2 cellular contexts compared by ENCODE assay signal in genomic region chrX:13703589-13703988, GRCh38.
TF ChIP-seq lines count a peak whose summit lies in the region.

No MANE protein-coding gene starts in this region.

TF ChIP-seq in SK-N-SH, 30 proteins besides CTCF, POLR2A, EP300 and RAD21:
- TF ChIP-seq, protein P1, sequence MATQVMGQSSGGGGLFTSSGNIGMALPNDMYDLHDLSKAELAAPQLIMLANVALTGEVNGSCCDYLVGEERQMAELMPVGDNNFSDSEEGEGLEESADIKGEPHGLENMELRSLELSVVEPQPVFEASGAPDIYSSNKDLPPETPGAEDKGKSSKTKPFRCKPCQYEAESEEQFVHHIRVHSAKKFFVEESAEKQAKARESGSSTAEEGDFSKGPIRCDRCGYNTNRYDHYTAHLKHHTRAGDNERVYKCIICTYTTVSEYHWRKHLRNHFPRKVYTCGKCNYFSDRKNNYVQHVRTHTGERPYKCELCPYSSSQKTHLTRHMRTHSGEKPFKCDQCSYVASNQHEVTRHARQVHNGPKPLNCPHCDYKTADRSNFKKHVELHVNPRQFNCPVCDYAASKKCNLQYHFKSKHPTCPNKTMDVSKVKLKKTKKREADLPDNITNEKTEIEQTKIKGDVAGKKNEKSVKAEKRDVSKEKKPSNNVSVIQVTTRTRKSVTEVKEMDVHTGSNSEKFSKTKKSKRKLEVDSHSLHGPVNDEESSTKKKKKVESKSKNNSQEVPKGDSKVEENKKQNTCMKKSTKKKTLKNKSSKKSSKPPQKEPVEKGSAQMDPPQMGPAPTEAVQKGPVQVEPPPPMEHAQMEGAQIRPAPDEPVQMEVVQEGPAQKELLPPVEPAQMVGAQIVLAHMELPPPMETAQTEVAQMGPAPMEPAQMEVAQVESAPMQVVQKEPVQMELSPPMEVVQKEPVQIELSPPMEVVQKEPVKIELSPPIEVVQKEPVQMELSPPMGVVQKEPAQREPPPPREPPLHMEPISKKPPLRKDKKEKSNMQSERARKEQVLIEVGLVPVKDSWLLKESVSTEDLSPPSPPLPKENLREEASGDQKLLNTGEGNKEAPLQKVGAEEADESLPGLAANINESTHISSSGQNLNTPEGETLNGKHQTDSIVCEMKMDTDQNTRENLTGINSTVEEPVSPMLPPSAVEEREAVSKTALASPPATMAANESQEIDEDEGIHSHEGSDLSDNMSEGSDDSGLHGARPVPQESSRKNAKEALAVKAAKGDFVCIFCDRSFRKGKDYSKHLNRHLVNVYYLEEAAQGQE (IDR thresholded peaks at IDR 0.05; ENCODE audit: low read depth, low read length), result no peak
- TF ChIP-seq ELF1 (IDR thresholded peaks at IDR 0.05) (no peak), EZH2phosphoT487 (IDR thresholded peaks at IDR 0.05; ENCODE audit: borderline replicate concordance, low read depth) (no peak), FOXM1 (IDR thresholded peaks at IDR 0.05; ENCODE audit: low read depth) (no peak), TCF12 (IDR thresholded peaks at IDR 0.05) (no peak)
- TF ChIP-seq, protein P2, sequence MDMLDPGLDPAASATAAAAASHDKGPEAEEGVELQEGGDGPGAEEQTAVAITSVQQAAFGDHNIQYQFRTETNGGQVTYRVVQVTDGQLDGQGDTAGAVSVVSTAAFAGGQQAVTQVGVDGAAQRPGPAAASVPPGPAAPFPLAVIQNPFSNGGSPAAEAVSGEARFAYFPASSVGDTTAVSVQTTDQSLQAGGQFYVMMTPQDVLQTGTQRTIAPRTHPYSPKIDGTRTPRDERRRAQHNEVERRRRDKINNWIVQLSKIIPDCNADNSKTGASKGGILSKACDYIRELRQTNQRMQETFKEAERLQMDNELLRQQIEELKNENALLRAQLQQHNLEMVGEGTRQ (IDR thresholded peaks at IDR 0.05; ENCODE audit: borderline replicate concordance, low read depth, low read length), result no peak
- TF ChIP-seq, protein P3, sequence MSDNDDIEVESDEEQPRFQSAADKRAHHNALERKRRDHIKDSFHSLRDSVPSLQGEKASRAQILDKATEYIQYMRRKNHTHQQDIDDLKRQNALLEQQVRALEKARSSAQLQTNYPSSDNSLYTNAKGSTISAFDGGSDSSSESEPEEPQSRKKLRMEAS (IDR thresholded peaks at IDR 0.05; ENCODE audit: low read depth), result no peak
TF ChIP-seq in SK-N-SH: peak in this region for 0.

TF ChIP-seq in SK-N-SH treated with all-trans-retinoic acid at 6 μM for 48 hours, 23 proteins besides CTCF, POLR2A, EP300 and RAD21:
- no peak for TF ChIP-seq ZFP30 (CRISPR knock-in tag; IDR thresholded peaks at IDR 0.05)
- TF ChIP-seq RARB (CRISPR knock-in tag; IDR thresholded peaks at IDR 0.05), result no peak
- TF ChIP-seq POU6F1 (CRISPR knock-in tag; IDR thresholded peaks at IDR 0.05; ENCODE audit: borderline replicate concordance, low read depth), result no peak
- TF ChIP-seq, protein P4, sequence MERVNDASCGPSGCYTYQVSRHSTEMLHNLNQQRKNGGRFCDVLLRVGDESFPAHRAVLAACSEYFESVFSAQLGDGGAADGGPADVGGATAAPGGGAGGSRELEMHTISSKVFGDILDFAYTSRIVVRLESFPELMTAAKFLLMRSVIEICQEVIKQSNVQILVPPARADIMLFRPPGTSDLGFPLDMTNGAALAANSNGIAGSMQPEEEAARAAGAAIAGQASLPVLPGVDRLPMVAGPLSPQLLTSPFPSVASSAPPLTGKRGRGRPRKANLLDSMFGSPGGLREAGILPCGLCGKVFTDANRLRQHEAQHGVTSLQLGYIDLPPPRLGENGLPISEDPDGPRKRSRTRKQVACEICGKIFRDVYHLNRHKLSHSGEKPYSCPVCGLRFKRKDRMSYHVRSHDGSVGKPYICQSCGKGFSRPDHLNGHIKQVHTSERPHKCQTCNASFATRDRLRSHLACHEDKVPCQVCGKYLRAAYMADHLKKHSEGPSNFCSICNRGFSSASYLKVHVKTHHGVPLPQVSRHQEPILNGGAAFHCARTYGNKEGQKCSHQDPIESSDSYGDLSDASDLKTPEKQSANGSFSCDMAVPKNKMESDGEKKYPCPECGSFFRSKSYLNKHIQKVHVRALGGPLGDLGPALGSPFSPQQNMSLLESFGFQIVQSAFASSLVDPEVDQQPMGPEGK (CRISPR knock-in tag; IDR thresholded peaks at IDR 0.05; ENCODE audit: borderline replicate concordance), result no peak
- no peak for TF ChIP-seq ZNF70 (CRISPR knock-in tag; IDR thresholded peaks at IDR 0.05)
- no peak for TF ChIP-seq CREB5 (CRISPR knock-in tag; IDR thresholded peaks at IDR 0.05; ENCODE audit: low read depth)
- TF ChIP-seq TCF4 (CRISPR knock-in tag; IDR thresholded peaks at IDR 0.05; ENCODE audit: borderline replicate concordance), result no peak
- TF ChIP-seq GLIS3 (CRISPR knock-in tag; IDR thresholded peaks at IDR 0.05), result no peak
- no peak for TF ChIP-seq TOX (CRISPR knock-in tag; IDR thresholded peaks at IDR 0.05; ENCODE audit: borderline replicate concordance)
- no peak for TF ChIP-seq CSDC2 (CRISPR knock-in tag; IDR thresholded peaks at IDR 0.05)
- no peak for TF ChIP-seq ZNF8 (CRISPR knock-in tag; IDR thresholded peaks at IDR 0.05)
- no peak for TF ChIP-seq PPARA (CRISPR knock-in tag; IDR thresholded peaks at IDR 0.05; ENCODE audit: borderline replicate concordance)
- TF ChIP-seq, protein P5, sequence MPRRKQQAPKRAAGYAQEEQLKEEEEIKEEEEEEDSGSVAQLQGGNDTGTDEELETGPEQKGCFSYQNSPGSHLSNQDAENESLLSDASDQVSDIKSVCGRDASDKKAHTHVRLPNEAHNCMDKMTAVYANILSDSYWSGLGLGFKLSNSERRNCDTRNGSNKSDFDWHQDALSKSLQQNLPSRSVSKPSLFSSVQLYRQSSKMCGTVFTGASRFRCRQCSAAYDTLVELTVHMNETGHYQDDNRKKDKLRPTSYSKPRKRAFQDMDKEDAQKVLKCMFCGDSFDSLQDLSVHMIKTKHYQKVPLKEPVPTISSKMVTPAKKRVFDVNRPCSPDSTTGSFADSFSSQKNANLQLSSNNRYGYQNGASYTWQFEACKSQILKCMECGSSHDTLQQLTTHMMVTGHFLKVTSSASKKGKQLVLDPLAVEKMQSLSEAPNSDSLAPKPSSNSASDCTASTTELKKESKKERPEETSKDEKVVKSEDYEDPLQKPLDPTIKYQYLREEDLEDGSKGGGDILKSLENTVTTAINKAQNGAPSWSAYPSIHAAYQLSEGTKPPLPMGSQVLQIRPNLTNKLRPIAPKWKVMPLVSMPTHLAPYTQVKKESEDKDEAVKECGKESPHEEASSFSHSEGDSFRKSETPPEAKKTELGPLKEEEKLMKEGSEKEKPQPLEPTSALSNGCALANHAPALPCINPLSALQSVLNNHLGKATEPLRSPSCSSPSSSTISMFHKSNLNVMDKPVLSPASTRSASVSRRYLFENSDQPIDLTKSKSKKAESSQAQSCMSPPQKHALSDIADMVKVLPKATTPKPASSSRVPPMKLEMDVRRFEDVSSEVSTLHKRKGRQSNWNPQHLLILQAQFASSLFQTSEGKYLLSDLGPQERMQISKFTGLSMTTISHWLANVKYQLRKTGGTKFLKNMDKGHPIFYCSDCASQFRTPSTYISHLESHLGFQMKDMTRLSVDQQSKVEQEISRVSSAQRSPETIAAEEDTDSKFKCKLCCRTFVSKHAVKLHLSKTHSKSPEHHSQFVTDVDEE (CRISPR knock-in tag; IDR thresholded peaks at IDR 0.05), result no peak
